Comparison of ENCODE assay signal across 8 cellular contexts in the genomic region with DNA sequence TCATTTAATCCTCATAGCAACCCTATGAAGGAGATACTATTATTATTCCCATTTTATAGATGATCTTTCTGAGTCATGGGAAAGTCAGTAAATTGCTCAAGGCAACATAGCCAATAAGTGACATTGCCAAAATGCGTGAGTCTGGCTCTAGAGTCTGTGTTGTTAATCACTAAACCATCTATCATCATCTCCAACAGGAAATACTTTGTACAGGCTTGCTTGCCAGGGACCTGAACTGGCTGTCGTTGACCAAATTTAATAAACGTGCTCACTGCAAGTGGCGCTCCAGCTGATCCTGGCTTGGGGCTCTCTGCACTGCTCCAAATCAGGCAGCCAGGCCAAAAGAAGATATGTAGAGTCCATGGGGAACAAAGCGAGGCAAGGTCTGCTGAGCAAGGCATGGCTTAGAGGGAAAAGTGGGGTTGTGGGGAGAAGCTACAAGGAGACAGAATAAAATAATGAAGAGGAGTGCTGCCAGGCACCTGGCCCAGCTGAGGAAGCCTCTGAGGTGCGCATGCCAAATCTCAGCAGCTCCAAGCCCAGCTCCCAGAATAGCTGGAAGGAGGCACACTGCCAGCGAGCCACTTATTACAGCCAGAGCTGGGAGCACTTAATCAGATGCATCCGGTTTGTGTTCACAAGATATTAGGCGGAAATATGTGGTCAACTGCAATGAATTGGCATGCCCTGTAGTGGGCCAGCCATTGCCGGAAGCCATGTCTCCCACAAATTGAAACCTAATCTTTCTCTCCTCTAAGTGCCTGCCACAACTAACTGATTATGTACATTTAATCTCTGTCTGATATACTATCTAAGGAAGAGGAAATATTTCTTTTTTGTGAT. TPM values are rescaled to one million over a fixed set of nuclear protein-coding genes. Genes with fewer than 3 reads are reported as not detected.
DNase-seq lines count a peak whose midpoint lies in the region; ATAC-seq and TF ChIP-seq lines count a peak whose summit lies in the region.

No MANE protein-coding gene starts in this region.

- no peaks in the 10 kb centered on the region for H3K36me3 Mint-ChIP-seq in natural killer cell
- H3K36me3 Mint-ChIP-seq in stimulated activated memory B cell treated with anti-CD40 and anti-IgM and Interleukin-4, amounts not matched to agents 10 μg/mL and 1 μg/mL and 100 μg/mL, for 72 hours = no peaks in the 10 kb centered on the region

- H3K27me3 Mint-ChIP-seq in natural killer cell (ENCODE audit: low read depth in 2 of 2) = peaks cover 0 to 7% of the 10 kb centered on the region in 2 donors
- H3K27me3 Mint-ChIP-seq in stimulated activated memory B cell treated with anti-CD40 and anti-IgM and Interleukin-4, amounts not matched to agents 10 μg/mL and 1 μg/mL and 100 μg/mL, for 72 hours = peaks cover 12% of the 10 kb centered on the region

- H3K4me3 ChIP-seq in choroid plexus epithelial cell (ENCODE audit: low read depth, low read length) = no peak overlapping the region

- H3K27ac Mint-ChIP-seq in natural killer cell = peak overlapping the region in 1 of 2 donors; percentile 57
- no peak overlapping the region for H3K27ac Mint-ChIP-seq in stimulated activated memory B cell treated with anti-CD40 and anti-IgM and Interleukin-4, amounts not matched to agents 10 μg/mL and 1 μg/mL and 100 μg/mL, for 72 hours

- H3K4me1 Mint-ChIP-seq in natural killer cell = peaks cover 18 to 20% of the 10 kb centered on the region in 2 donors
- H3K4me1 Mint-ChIP-seq in stimulated activated memory B cell treated with anti-CD40 and anti-IgM and Interleukin-4, amounts not matched to agents 10 μg/mL and 1 μg/mL and 100 μg/mL, for 72 hours = peaks cover 5% of the 10 kb centered on the region

- H3K4me3 Mint-ChIP-seq in natural killer cell = peak overlapping the region; percentile 71
- no peak overlapping the region for H3K4me3 Mint-ChIP-seq in stimulated activated memory B cell treated with anti-CD40 and anti-IgM and Interleukin-4, amounts not matched to agents 10 μg/mL and 1 μg/mL and 100 μg/mL, for 72 hours

- no peak for TF ChIP-seq CTCF in choroid plexus epithelial cell (conservative IDR thresholded peaks at IDR 0.05; ENCODE audit: low read depth, low read length)
- TF ChIP-seq CTCF in natural killer cell (IDR thresholded peaks at IDR 0.05) = no peak

- DNase-seq in COLO829 (ENCODE audit: low spot score) = peak; percentile 90
- peak; percentile 98 for DNase-seq in H4 (ENCODE audit: low spot score)
- peak; percentile 76 for DNase-seq in NCI-H2081 treated with DMSO at 0.1 percent for 48 hours (lab: John Stamatoyannopoulos, UW)
- DNase-seq in choroid plexus epithelial cell (ENCODE audit: low read depth) = peak; percentile 34
- DNase-seq in natural killer cell = no peak
- no peak for DNase-seq in stimulated activated CD4-positive, alpha-beta T cell treated with anti-CD3 and anti-CD28 coated beads, Interleukin-2, amount 100 ng/mL, for 48 hours
- no peak for DNase-seq in activated naive CD4-positive, alpha-beta T cell treated with Interleukin-2 at 50 U/mL for 16 hours

- no peaks in the 10 kb centered on the region for H3K9me3 Mint-ChIP-seq in natural killer cell
- H3K9me3 Mint-ChIP-seq in stimulated activated memory B cell treated with anti-CD40 and anti-IgM and Interleukin-4, amounts not matched to agents 10 μg/mL and 1 μg/mL and 100 μg/mL, for 72 hours = no peaks in the 10 kb centered on the region

- intact Hi-C loops in natural killer cell (cut with micrococcal nuclease) = loop anchor here (5.0 to 10.0 kb wide), 2 partner anchors 243 to 306 kb away; no protein-coding TSS in a partner anchor

- ATAC-seq in natural killer cell = peak; percentile 88 to 95 (median 88)
- no peak for ATAC-seq in stimulated activated memory B cell treated with anti-CD40 and anti-IgM and Interleukin-4, amounts not matched to agents 10 μg/mL and 1 μg/mL and 100 μg/mL, for 72 hours

RNA-seq across cellular contexts. Expression of gene PTPRO, which starts 43.3 kb away (rescaled TPM):
- total RNA-seq in H4 (2014; rRNA removed; shearing (Covaris generic)) = 1.2 and 1.7 TPM in 2 replicates
- total RNA-seq in natural killer cell = 1 to 10 TPM in 1 of 3 donors, under 1 TPM in 2; 0.29 to 1.2 (median 0.53) TPM

RNA-seq across cellular contexts. Expression of gene RERG, which starts 57.8 kb away (rescaled TPM):
- total RNA-seq in H4 (2014; rRNA removed; shearing (Covaris generic)) = 0.14 and 0.25 TPM in 2 replicates
- total RNA-seq in natural killer cell = not detected

Comparison
In these comparisons a context has a peak if more than half of its experiments do, and no peak if none do; other contexts are left out.
1. DNase-seq: peak in COLO829 (single experiment), H4 (single experiment), NCI-H2081 treated with DMSO at 0.1 percent for 48 hours (single experiment) and choroid plexus epithelial cell (single experiment); none in natural killer cell (single experiment), stimulated activated CD4-positive, alpha-beta T cell treated with anti-CD3 and anti-CD28 coated beads, Interleukin-2, amount 100 ng/mL, for 48 hours (0 of 2) and activated naive CD4-positive, alpha-beta T cell treated with Interleukin-2 at 50 U/mL for 16 hours (single experiment).